Comparison of ENCODE assay signal across 8 cellular contexts in the genomic region with DNA sequence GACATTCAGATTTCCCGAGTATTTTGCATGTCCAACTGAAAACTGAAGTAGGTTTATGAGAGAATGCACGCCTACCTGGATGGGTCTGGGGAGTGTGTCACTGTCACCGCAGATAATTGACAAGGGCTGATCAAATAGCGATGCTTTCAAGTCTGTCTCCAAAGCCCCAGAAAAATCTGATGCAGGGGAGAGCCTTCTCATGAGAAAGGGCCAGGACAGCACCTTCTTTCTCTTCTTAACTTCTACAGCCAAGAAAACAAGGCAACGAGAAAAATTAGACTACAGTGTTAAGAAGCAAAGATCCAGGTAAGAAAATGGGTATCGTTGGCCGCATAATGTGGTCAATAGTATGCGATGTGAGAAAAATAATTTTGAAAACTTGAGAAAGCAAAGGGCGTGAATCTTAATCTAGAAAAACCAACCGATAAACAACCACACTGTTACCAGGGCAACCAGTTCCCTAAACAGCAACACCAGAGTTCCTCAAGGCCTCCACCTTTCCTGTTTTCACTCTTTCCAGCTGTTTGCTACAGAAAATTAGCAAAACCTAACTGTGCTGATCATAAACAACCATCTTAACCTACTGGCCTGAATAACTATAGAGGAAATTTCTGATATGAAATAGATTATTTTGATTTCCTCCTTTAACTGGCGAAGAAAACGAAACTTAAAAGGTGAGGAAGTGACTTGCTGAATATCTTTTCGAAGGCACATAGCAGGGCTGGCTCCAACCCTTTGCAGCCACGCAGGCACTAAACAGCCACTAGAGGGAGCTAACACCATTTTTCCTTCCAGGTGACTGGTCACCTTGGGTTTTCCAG. TPM values are rescaled to one million over a fixed set of nuclear protein-coding genes. Genes with fewer than 3 reads are reported as not detected.
A peak's percentile ranks its signal among the peaks of the same experiment; 100 is the strongest.
DNase-seq lines count a peak whose midpoint lies in the region; ATAC-seq and TF ChIP-seq lines count a peak whose summit lies in the region.

No MANE protein-coding gene starts in this region.

- H3K4me3 Mint-ChIP-seq in H9, result peak overlapping the region; percentile 30 to 38; a peak in 2 of 5 replicates
- peak overlapping the region; percentile 96 to 98 (median 96) for H3K4me3 Mint-ChIP-seq in T-cell

- H3K27me3 Mint-ChIP-seq in H9 (ENCODE audit: low read depth) (no peaks in the 10 kb centered on the region; the same call in 1 of the 2 replicates), T-cell (no peaks in the 10 kb centered on the region)

- no peaks in the 10 kb centered on the region for H3K23me2 ChIP-seq in H9 (ENCODE audit: insufficient read length, low read depth, low read length, poor library complexity, severe bottlenecking)

- no peak overlapping the region for H3K9ac ChIP-seq in H9 (ENCODE audit: extremely low read depth, insufficient read length, low read length)

- H3K79me2 ChIP-seq in H9 (ENCODE audit: insufficient read depth, low read length), result no peaks in the 10 kb centered on the region

- H3K27me3 ChIP-seq in H9 (ENCODE audit: insufficient read depth, low read length), result no peaks in the 10 kb centered on the region

- CTCF ChIA-PET in T-cell (lab: Charles Lee), result interaction anchor here (0.6 to 5.0 kb wide), 19 partner anchors 8 to 92 kb away, joined by 3 to 101 read pairs (median 4); no protein-coding TSS in a partner anchor

- no peak overlapping the region for H4K5ac ChIP-seq in H9 (ENCODE audit: insufficient read length, low read depth, low read length)

- no peak overlapping the region for H3K56ac ChIP-seq in H9 (ENCODE audit: insufficient read length, low read depth, low read length)

- no peaks in the 10 kb centered on the region for H3K79me1 ChIP-seq in H9 (ENCODE audit: insufficient read depth, low read depth, low read length, poor library complexity, severe bottlenecking)

- H3K4me1 ChIP-seq in H9 (ENCODE audit: insufficient read depth, low read length), result no peaks in the 10 kb centered on the region

- H3K27ac Mint-ChIP-seq in H9 (peak overlapping the region; percentile 57 to 96 (median 82); a peak in 5 of 7 replicates), T-cell (peak overlapping the region; percentile 98)

- H4K8ac ChIP-seq in H9 (replicated peaks; ENCODE audit: insufficient read length, low read depth, low read length), result no peak overlapping the region

- H4K91ac ChIP-seq in H9 (ENCODE audit: insufficient read length, low read depth, low read length), result peak overlapping the region; percentile 72

- H2BK15ac ChIP-seq in H9 (ENCODE audit: low read depth, low read length), result no peak overlapping the region

- H2BK20ac ChIP-seq in H9 (ENCODE audit: low read depth, low read length, poor library complexity, severe bottlenecking), result peak overlapping the region; percentile 7

- H3K18ac ChIP-seq in H9 (ENCODE audit: insufficient read length, low read depth, low read length), result peak overlapping the region; percentile 21

- peak overlapping the region; percentile 63 for H2BK12ac ChIP-seq in H9 (ENCODE audit: insufficient read length, low read depth, low read length)

- H2AK5ac ChIP-seq in H9 (ENCODE audit: insufficient read length, low read length), result peak overlapping the region; percentile 69

- H2AFZ ChIP-seq in H9 (ENCODE audit: low read length), result no peak overlapping the region

- no peaks in the 10 kb centered on the region for H3K9me3 ChIP-seq in H9 (ENCODE audit: control insufficient read depth, low read depth, low read length)

- peak; percentile 62 to 68 (median 64) for ATAC-seq in T-cell (replicated peaks in 1 of 4)
- peak; percentile 75 to 76 for ATAC-seq in left cardiac atrium
- no peak for ATAC-seq in HG03108 (IDR thresholded peaks at IDR 0.05; ENCODE audit: unreplicated experiment)

- peak overlapping the region; percentile 55; the same call in 1 of the 2 replicates for H3K14ac ChIP-seq in H9 (ENCODE audit: insufficient read depth, low read length)

- H3K4me2 ChIP-seq in H9 (ENCODE audit: insufficient read depth, insufficient read length, low read length), result no peak overlapping the region

- H4K20me1 ChIP-seq in H9 (ENCODE audit: control insufficient read depth, insufficient read depth, insufficient read length), result no peaks in the 10 kb centered on the region

- H3K4me1 Mint-ChIP-seq in H9 (peaks cover 12 to 15% of the 10 kb centered on the region in 2 experiments), T-cell (peaks cover 64 to 68% (median 67%) of the 10 kb centered on the region in 3 donors)

- peak; percentile 99 for TF ChIP-seq CTCF in H9 (conservative IDR thresholded peaks at IDR 0.05)

- peak overlapping the region; percentile 15 for H2BK5ac ChIP-seq in H9 (ENCODE audit: insufficient read length, low read length)

- H3K9me3 Mint-ChIP-seq in H9, result no peaks in the 10 kb centered on the region
- no peaks in the 10 kb centered on the region for H3K9me3 Mint-ChIP-seq in T-cell

- DNase-seq in EL (peak; percentile 44), H9 (peak; percentile 89), NCI-H1105 (lab: John Stamatoyannopoulos, UW) (peak; percentile 85), T-cell (peak; percentile 50 to 82 (median 69)), amygdala (lab: John Stamatoyannopoulos, UW) (peak in 34 of 56 donors; percentile 2 to 65 (median 24)), left cardiac atrium (peak; percentile 44), posterior cingulate gyrus (peak in 9 of 10 donors; percentile 35 to 88 (median 60))

- peak overlapping the region; percentile 54 for H3T11ph ChIP-seq in H9 (ENCODE audit: low read length)

- no CpG with 5 or more reads among the region's 14 CpGs for whole genome bisulfite sequencing in H9 (ENCODE audit: extremely low coverage, insufficient read length, low lambda C conversion rate)

- peak overlapping the region; percentile 56; the same call in 1 of the 2 replicates for H3K4ac ChIP-seq in H9 (ENCODE audit: low read depth, low read length)

- H3K23ac ChIP-seq in H9 (ENCODE audit: insufficient read length, low read depth, low read length), result no peak overlapping the region

- H2BK120ac ChIP-seq in H9 (ENCODE audit: low read depth, low read length, poor library complexity, severe bottlenecking), result peak overlapping the region; percentile 92

- intact Hi-C loops in left cardiac atrium (cut with DNase I), result loop anchor here in 1 of 2 donors (1.0 to 5.0 kb wide), 2 partner anchors 60 to 92 kb away; no protein-coding TSS in a partner anchor
- intact Hi-C loops in posterior cingulate gyrus (cut with DNase I), result loop anchor here (1.0 kb wide), 2 partner anchors 62 to 93 kb away; no protein-coding TSS in a partner anchor

- POLR2A ChIA-PET in T-cell (lab: Charles Lee), result interaction anchor here (0.5 to 4.9 kb wide), 11 partner anchors 22 to 398 kb away, joined by 3 to 95 read pairs (median 6); a partner anchor contains a TSS

- H3K36me3 Mint-ChIP-seq in H9 (ENCODE audit: insufficient read depth in 1 of 3, low read depth in 3 of 3), result no peaks in the 10 kb centered on the region
- peaks cover 64% of the 10 kb centered on the region for H3K36me3 Mint-ChIP-seq in T-cell

- no peak overlapping the region for H3K27ac ChIP-seq in H9 (ENCODE audit: insufficient read length, low read depth, low read length)

RNA-seq across cellular contexts. Expression of a gene that starts 2.6 kb away (rescaled TPM):
- total RNA-seq in H9 (2021) (not detected in 2 replicates), T-cell (100 to 1,000 TPM; 110 to 224 (median 128) TPM), left cardiac atrium (1 to 10 TPM; 1.6 to 2.6 TPM)

RNA-seq across cellular contexts. Expression of a gene that starts 42.2 kb away (rescaled TPM):
- total RNA-seq in H9 (2021), result 1.8 and 2.2 TPM in 2 replicates
- total RNA-seq in T-cell, result 1 to 10 TPM; 1.5 to 2.6 (median 2.1) TPM
- total RNA-seq in left cardiac atrium, result 10 to 100 TPM in 1 of 2 donors, 1 to 10 TPM in 1; 9.1 to 10.1 TPM

Comparison
In these comparisons a context has a peak if more than half of its experiments do, and no peak if none do; other contexts are left out.
1. DNase-seq: peak in every context shown above with its lines; median percentile 89 in H9; 85 in NCI-H1105; 69 in T-cell; 60 in posterior cingulate gyrus; 44 in EL; 44 in left cardiac atrium; 24 in amygdala.
2. RNA of a gene that starts 2.6 kb away (total RNA-seq): 110 to 224 TPM in T-cell; 1.6 to 2.6 TPM in left cardiac atrium and not detected in H9; every median in the first group is over 10 times any median in the second.